In genomic region chr12:24087294-24087693, GRCh38 we compare ENCODE assay signal across 1 cellular context.
TF ChIP-seq lines count a peak whose summit lies in the region.

No MANE protein-coding gene starts in this region.

TF ChIP-seq in HepG2, 621 proteins besides CTCF, POLR2A, EP300 and RAD21 (continued from another document):
- TF ChIP-seq PRDM10 (CRISPR knock-in tag; IDR thresholded peaks at IDR 0.05; ENCODE audit: low read depth) (no peak), HOMEZ (CRISPR knock-in tag; IDR thresholded peaks at IDR 0.05; ENCODE audit: low read depth) (peak; percentile 25; the same call in 1 of the 2 replicates), ZBTB34 (CRISPR knock-in tag; IDR thresholded peaks at IDR 0.05) (no peak), HNF4A (CRISPR knock-in tag; IDR thresholded peaks at IDR 0.05) (peak; percentile 42; the same call in 1 of the 2 replicates), TBP (CRISPR knock-in tag; IDR thresholded peaks at IDR 0.05) (no peak), ZBTB20 (CRISPR knock-in tag; IDR thresholded peaks at IDR 0.05; ENCODE audit: borderline replicate concordance, low read depth) (no peak)
- TF ChIP-seq, protein P1, sequence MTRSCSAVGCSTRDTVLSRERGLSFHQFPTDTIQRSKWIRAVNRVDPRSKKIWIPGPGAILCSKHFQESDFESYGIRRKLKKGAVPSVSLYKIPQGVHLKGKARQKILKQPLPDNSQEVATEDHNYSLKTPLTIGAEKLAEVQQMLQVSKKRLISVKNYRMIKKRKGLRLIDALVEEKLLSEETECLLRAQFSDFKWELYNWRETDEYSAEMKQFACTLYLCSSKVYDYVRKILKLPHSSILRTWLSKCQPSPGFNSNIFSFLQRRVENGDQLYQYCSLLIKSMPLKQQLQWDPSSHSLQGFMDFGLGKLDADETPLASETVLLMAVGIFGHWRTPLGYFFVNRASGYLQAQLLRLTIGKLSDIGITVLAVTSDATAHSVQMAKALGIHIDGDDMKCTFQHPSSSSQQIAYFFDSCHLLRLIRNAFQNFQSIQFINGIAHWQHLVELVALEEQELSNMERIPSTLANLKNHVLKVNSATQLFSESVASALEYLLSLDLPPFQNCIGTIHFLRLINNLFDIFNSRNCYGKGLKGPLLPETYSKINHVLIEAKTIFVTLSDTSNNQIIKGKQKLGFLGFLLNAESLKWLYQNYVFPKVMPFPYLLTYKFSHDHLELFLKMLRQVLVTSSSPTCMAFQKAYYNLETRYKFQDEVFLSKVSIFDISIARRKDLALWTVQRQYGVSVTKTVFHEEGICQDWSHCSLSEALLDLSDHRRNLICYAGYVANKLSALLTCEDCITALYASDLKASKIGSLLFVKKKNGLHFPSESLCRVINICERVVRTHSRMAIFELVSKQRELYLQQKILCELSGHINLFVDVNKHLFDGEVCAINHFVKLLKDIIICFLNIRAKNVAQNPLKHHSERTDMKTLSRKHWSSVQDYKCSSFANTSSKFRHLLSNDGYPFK (CRISPR knock-in tag; IDR thresholded peaks at IDR 0.05; ENCODE audit: borderline replicate concordance) = no peak
